20 cellular contexts compared by ENCODE assay signal in genomic region chr6:150712502-150713252, GRCh38.
A peak's percentile ranks its signal among the peaks of the same experiment; 100 is the strongest.
DNase-seq lines count a peak whose midpoint lies in the region; ATAC-seq, FAIRE-seq and TF ChIP-seq lines count a peak whose summit lies in the region.
"Had no signal": no experiment of that assay in that cellular context is flagged by ENCODE, and none has a peak within 500 bp of the region (broad histone marks: within the 10 kb centered on the region; RNA-seq: fewer than 3 reads in every experiment).

No MANE protein-coding gene starts in this region.

- POLR2A ChIA-PET in HEK293 (lab: Yijun Ruan, JAX) = no interaction called here

- no peak overlapping the region for H3K4me3 Mint-ChIP-seq in stimulated activated naive B cell treated with anti-CD40 and anti-IgM and Interleukin-4, amounts not matched to agents 10 μg/mL and 1 μg/mL and 100 μg/mL, for 72 hours
- H3K4me3 Mint-ChIP-seq: T-helper 1 cell treated with Interleukin-12 subunit alpha and Interleukin-12 subunit beta and Interleukin-4 antibody, amounts not matched to agents 30 μg/mL and 1 μg/mL, for 36 hours had no signal

- peak; percentile 73 for DNase-seq in bronchial epithelial cell (ENCODE audit: low read depth)
- no peak for DNase-seq in left lung
- DNase-seq in stimulated activated naive B cell treated with anti-CD40 and anti-IgM and Interleukin-4, amounts not matched to agents 10 μg/mL and 1 μg/mL and 100 μg/mL, for 72 hours = no peak
- DNase-seq in DMS79 (lab: John Stamatoyannopoulos, UW) = no peak
- no peak for DNase-seq in COLO829 (ENCODE audit: low spot score)
- DNase-seq in sciatic nerve (ENCODE audit: low spot score) = no peak
- DNase-seq: activated CD4-positive, alpha-beta T cell treated with anti-CD3 and anti-CD28 coated beads, Interleukin-2, amount 50 U/mL, for 4 hours; activated CD8-positive, alpha-beta memory T cell treated with anti-CD3 and anti-CD28 coated beads, Interleukin-2, amount 50 U/mL, for 48 hours; activated gamma-delta T cell; NCI-H187 treated with DMSO at 0.1 percent for 48 hours; NCI-H446 treated with DMSO at 0.1 percent for 48 hours; spleen; stimulated activated CD4-positive, alpha-beta T cell treated with anti-CD3 and anti-CD28 coated beads, Interleukin-4, amount 100 ng/mL, for 24 hours; WERI-Rb-1 had no signal

- FAIRE-seq in bronchial epithelial cell (lab: Jason Lieb, UNC) = no peak

- no peaks in the 10 kb centered on the region for H3K36me3 ChIP-seq in HEK293 (ENCODE audit: control insufficient read depth in 2 of 2, insufficient read depth in 1 of 2, low read length in 2 of 2)
- no peaks in the 10 kb centered on the region for H3K36me3 ChIP-seq in bronchial epithelial cell (ENCODE audit: control insufficient read depth, insufficient read depth, low read length)
- H3K36me3 ChIP-seq in left lung = no peaks in the 10 kb centered on the region
- H3K36me3 ChIP-seq: SJSA1, WERI-Rb-1 had no signal

- H3K27ac ChIP-seq in HEK293 (ENCODE audit: extremely low read depth, low read depth, low read length) (no peak overlapping the region; the same call in 1 of the 2 replicates), left lung (peak overlapping the region; percentile 3 to 33)
- H3K27ac ChIP-seq: C4-2B, SJSA1, WERI-Rb-1 had no signal

- H3K27me3 ChIP-seq in bronchial epithelial cell (ENCODE audit: control insufficient read depth, insufficient read depth, low read length) = no peaks in the 10 kb centered on the region
- H3K27me3 ChIP-seq in left lung = no peaks in the 10 kb centered on the region
- H3K27me3 ChIP-seq: spleen had no signal

- ATAC-seq in left lung = peak; percentile 15
- no peak for ATAC-seq in stimulated activated naive B cell treated with anti-CD40 and anti-IgM and Interleukin-4, amounts not matched to agents 10 μg/mL and 1 μg/mL and 100 μg/mL, for 72 hours (replicated peaks)
- ATAC-seq in GM21447 (IDR thresholded peaks at IDR 0.05; ENCODE audit: unreplicated experiment) = no peak
- ATAC-seq in sciatic nerve = no peak
- ATAC-seq: Panc1 had no signal

- TF ChIP-seq CTCF in HEK293 (tag by site-specific recombination; IDR thresholded peaks at IDR 0.05) (no peak), bronchial epithelial cell (IDR thresholded peaks at IDR 0.05; ENCODE audit: insufficient read depth, low read length, severe bottlenecking) (no peak), left lung (IDR thresholded peaks at IDR 0.05) (no peak)

- H3K4me1 ChIP-seq in HEK293 (ENCODE audit: control insufficient read depth, insufficient read depth, low read length) (peaks cover 19% of the 10 kb centered on the region), left lung (peaks cover 4 to 8% of the 10 kb centered on the region in 2 donors)
- H3K4me1 ChIP-seq: SJSA1 had no signal

- H3K27me3 Mint-ChIP-seq in stimulated activated naive B cell treated with anti-CD40 and anti-IgM and Interleukin-4, amounts not matched to agents 10 μg/mL and 1 μg/mL and 100 μg/mL, for 72 hours = no peaks in the 10 kb centered on the region

- peaks cover 22 to 46% of the 10 kb centered on the region in 2 donors for H3K36me3 Mint-ChIP-seq in stimulated activated naive B cell treated with anti-CD40 and anti-IgM and Interleukin-4, amounts not matched to agents 10 μg/mL and 1 μg/mL and 100 μg/mL, for 72 hours

- H3K4me3 ChIP-seq in HEK293 (ENCODE audit: low read depth, low read length) = no peak overlapping the region
- no peak overlapping the region for H3K4me3 ChIP-seq in bronchial epithelial cell (ENCODE audit: low read depth, low read length)
- H3K4me3 ChIP-seq in left lung = no peak overlapping the region
- H3K4me3 ChIP-seq: SJSA1, spleen had no signal

- H3K9me3 Mint-ChIP-seq in stimulated activated naive B cell treated with anti-CD40 and anti-IgM and Interleukin-4, amounts not matched to agents 10 μg/mL and 1 μg/mL and 100 μg/mL, for 72 hours = no peaks in the 10 kb centered on the region
- H3K9me3 Mint-ChIP-seq: T-helper 1 cell treated with Interleukin-12 subunit alpha and Interleukin-12 subunit beta and Interleukin-4 antibody, amounts not matched to agents 30 μg/mL and 1 μg/mL, for 36 hours had no signal

- H3K27ac Mint-ChIP-seq in stimulated activated naive B cell treated with anti-CD40 and anti-IgM and Interleukin-4, amounts not matched to agents 10 μg/mL and 1 μg/mL and 100 μg/mL, for 72 hours = peak overlapping the region; percentile 59
- H3K27ac Mint-ChIP-seq: T-helper 1 cell treated with Interleukin-12 subunit alpha and Interleukin-12 subunit beta and Interleukin-4 antibody, amounts not matched to agents 30 μg/mL and 1 μg/mL, for 36 hours had no signal

- peaks cover 41 to 58% of the 10 kb centered on the region in 2 donors for H3K4me1 Mint-ChIP-seq in stimulated activated naive B cell treated with anti-CD40 and anti-IgM and Interleukin-4, amounts not matched to agents 10 μg/mL and 1 μg/mL and 100 μg/mL, for 72 hours

- H3K9me3 ChIP-seq in HEK293 (ENCODE audit: control insufficient read depth, insufficient read depth, low read depth, low read length) (no peaks in the 10 kb centered on the region), left lung (no peaks in the 10 kb centered on the region)
- H3K9me3 ChIP-seq: SJSA1, spleen had no signal

- intact Hi-C loops in left lung (cut with DNase I) (no loop called here), sciatic nerve (cut with DNase I) (no loop called here)

- CTCF ChIA-PET in HEK293 (lab: Yijun Ruan, JAX) = interaction anchor here (0.6 to 1.4 kb wide), 2 partner anchors 22 to 27 kb away, joined by 3 to 6 read pairs; no protein-coding TSS in a partner anchor

TF ChIP-seq in HEK293, 187 proteins besides CTCF, POLR2A, EP300 and RAD21:
- 0 out of 2 replicates have a peak, but pooled peaks have one; percentile 20 for TF ChIP-seq ZNF629 (tag by site-specific recombination; IDR thresholded peaks at IDR 0.05)
- peak; percentile 18; the same call in 1 of the 2 replicates for TF ChIP-seq ZIC2 (tag by site-specific recombination; IDR thresholded peaks at IDR 0.05)
- TF ChIP-seq KLF17 (tag by site-specific recombination; IDR thresholded peaks at IDR 0.05) = no peak
- TF ChIP-seq PRDM1 (tag by site-specific recombination; IDR thresholded peaks at IDR 0.05) = peak; percentile 75
- no peak for TF ChIP-seq ZNF561 (tag by site-specific recombination; IDR thresholded peaks at IDR 0.05; ENCODE audit: borderline replicate concordance)
- peak; percentile 38; the same call in 1 of the 2 replicates for TF ChIP-seq OSR2 (tag by site-specific recombination; IDR thresholded peaks at IDR 0.05)
- TF ChIP-seq ZNF19 (tag by site-specific recombination; IDR thresholded peaks at IDR 0.05; ENCODE audit: low read depth) = no peak
- TF ChIP-seq ZNF423 (tag by site-specific recombination; IDR thresholded peaks at IDR 0.05) = no peak
- TF ChIP-seq PRDM6 (tag by site-specific recombination; IDR thresholded peaks at IDR 0.05) = peak; percentile 58
- TF ChIP-seq AEBP2 (tag by site-specific recombination; IDR thresholded peaks at IDR 0.05; ENCODE audit: borderline replicate concordance) = no peak
